1 cellular context compared by ENCODE assay signal in genomic region chr5:179794575-179794974, GRCh38.
A peak's percentile ranks its signal among the peaks of the same experiment; 100 is the strongest.
TF ChIP-seq lines count a peak whose summit lies in the region.

No MANE protein-coding gene starts in this region.

TF ChIP-seq in HepG2, 621 proteins besides CTCF, POLR2A, EP300 and RAD21:
- TF ChIP-seq MYC (CRISPR knock-in tag; IDR thresholded peaks at IDR 0.05; ENCODE audit: borderline replicate concordance) (0 out of 2 replicates have a peak, but pooled peaks have one; percentile 3), ZNF264 (CRISPR knock-in tag; IDR thresholded peaks at IDR 0.05) (no peak), CSRNP1 (CRISPR knock-in tag; IDR thresholded peaks at IDR 0.05) (0 out of 2 replicates have a peak, but pooled peaks have one; percentile 11), ZNF33B (CRISPR knock-in tag; IDR thresholded peaks at IDR 0.05) (0 out of 2 replicates have a peak, but pooled peaks have one; percentile 28), ERF (CRISPR knock-in tag; IDR thresholded peaks at IDR 0.05) (no peak), ZHX1 (CRISPR knock-in tag; IDR thresholded peaks at IDR 0.05; ENCODE audit: low read depth) (no peak), ZNF20 (CRISPR knock-in tag; IDR thresholded peaks at IDR 0.05) (no peak), TERF1 (CRISPR knock-in tag; IDR thresholded peaks at IDR 0.05) (no peak), ZNF619 (CRISPR knock-in tag; IDR thresholded peaks at IDR 0.05) (0 out of 2 replicates have a peak, but pooled peaks have one; percentile 12), SALL1 (CRISPR knock-in tag; IDR thresholded peaks at IDR 0.05) (no peak; the same call in 1 of the 2 replicates), POLR2G (IDR thresholded peaks at IDR 0.05; ENCODE audit: low read depth, low read length) (0 out of 2 replicates have a peak, but pooled peaks have one; percentile 2), ZNF598 (CRISPR knock-in tag; IDR thresholded peaks at IDR 0.05; ENCODE audit: borderline replicate concordance) (0 out of 2 replicates have a peak, but pooled peaks have one; percentile 26), CSRNP2 (CRISPR knock-in tag; conservative IDR thresholded peaks at IDR 0.05; ENCODE audit: low read depth) (no peak), ZBTB21 (CRISPR knock-in tag; IDR thresholded peaks at IDR 0.05) (no peak), NFE2L1 (CRISPR knock-in tag; IDR thresholded peaks at IDR 0.05; ENCODE audit: borderline replicate concordance) (no peak), DPF2 (CRISPR knock-in tag; IDR thresholded peaks at IDR 0.05; ENCODE audit: borderline replicate concordance, low read depth) (no peak), TMF1 (CRISPR knock-in tag; IDR thresholded peaks at IDR 0.05; ENCODE audit: low read depth) (no peak), SUZ12 (IDR thresholded peaks at IDR 0.05; ENCODE audit: low read depth, low read length) (no peak), ELF1 (CRISPR knock-in tag; IDR thresholded peaks at IDR 0.05) (no peak), BCL3 (CRISPR knock-in tag; IDR thresholded peaks at IDR 0.05) (0 out of 2 replicates have a peak, but pooled peaks have one; percentile 63), CC2D1A (CRISPR knock-in tag; IDR thresholded peaks at IDR 0.05) (no peak)
